8 cellular contexts compared by ENCODE assay signal in the genomic region with DNA sequence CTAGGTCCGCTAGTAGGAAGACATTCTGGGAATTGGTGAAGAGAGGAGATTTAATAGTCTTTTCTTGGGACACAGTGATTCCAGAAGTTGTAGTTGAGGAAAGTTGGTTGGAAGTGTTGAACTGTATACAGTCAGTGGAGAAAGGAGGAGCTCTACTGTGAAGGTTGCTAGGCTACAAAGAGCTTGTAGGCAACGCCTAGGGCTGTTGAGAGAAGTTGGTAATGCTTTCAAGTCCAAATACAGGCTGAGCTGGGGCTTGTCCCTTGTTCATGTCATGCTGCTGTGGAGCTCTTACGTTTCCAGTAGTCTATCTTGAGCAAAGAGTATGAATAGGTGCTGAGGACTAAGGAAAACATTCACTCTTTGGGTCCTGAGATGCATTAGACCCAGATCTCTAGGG. TPM values are rescaled to one million over a fixed set of nuclear protein-coding genes. Genes with fewer than 3 reads are reported as not detected.
DNase-seq lines count a peak whose midpoint lies in the region; ATAC-seq and TF ChIP-seq lines count a peak whose summit lies in the region.

No MANE protein-coding gene starts in this region.

- peaks cover 25% of the 10 kb centered on the region for H3K4me1 Mint-ChIP-seq in activated T-cell treated with anti-CD3 and anti-CD28 coated beads, Interleukin-2, amount 50 U/mL, for 72 hours (ENCODE audit: low read depth)
- peaks cover 21% of the 10 kb centered on the region for H3K4me1 Mint-ChIP-seq in activated CD4-positive, alpha-beta memory T cell treated with anti-CD3 and anti-CD28 coated beads for 36 hours (ENCODE audit: low read depth)

- no peaks in the 10 kb centered on the region for H3K9me3 Mint-ChIP-seq in activated T-cell treated with anti-CD3 and anti-CD28 coated beads, Interleukin-2, amount 50 U/mL, for 72 hours
- H3K9me3 Mint-ChIP-seq in activated CD4-positive, alpha-beta memory T cell treated with anti-CD3 and anti-CD28 coated beads for 36 hours, result no peaks in the 10 kb centered on the region

- POLR2A ChIA-PET in activated CD4-positive, alpha-beta memory T cell treated with anti-CD3 and anti-CD28 coated beads for 36 hours (lab: Charles Lee), result interaction anchor here (1.5 kb wide), 1 partner anchor 27 kb away, joined by 3 read pairs; no protein-coding TSS in a partner anchor

- WGBS in smooth muscle cell (ENCODE audit: low lambda C conversion rate), result 57% methylated on average over 3 of the region's 3 CpGs

- intact Hi-C loops in activated CD4-positive, alpha-beta memory T cell treated with anti-CD3 and anti-CD28 coated beads for 36 hours (cut with micrococcal nuclease), result no loop called here
- intact Hi-C loops in left ventricle myocardium inferior (cut with micrococcal nuclease), result loop anchor here (10.0 kb wide), 1 partner anchor 80 kb away; a partner anchor contains a TSS

- peak overlapping the region; percentile 74 for H3K27ac Mint-ChIP-seq in activated T-cell treated with anti-CD3 and anti-CD28 coated beads, Interleukin-2, amount 50 U/mL, for 72 hours
- no peak overlapping the region for H3K27ac Mint-ChIP-seq in activated CD4-positive, alpha-beta memory T cell treated with anti-CD3 and anti-CD28 coated beads for 36 hours

- peaks cover 43% of the 10 kb centered on the region for H3K79me2 ChIP-seq in smooth muscle cell (ENCODE audit: low read depth)

- H3K9me3 ChIP-seq in left ventricle myocardium inferior (replicated peaks) (no peaks in the 10 kb centered on the region), smooth muscle cell (replicated peaks; ENCODE audit: low read depth) (no peaks in the 10 kb centered on the region)

- peaks cover 0 to 5% of the 10 kb centered on the region in 2 donors for H3K36me3 Mint-ChIP-seq in activated T-cell treated with anti-CD3 and anti-CD28 coated beads, Interleukin-2, amount 50 U/mL, for 72 hours (ENCODE audit: insufficient read depth in 2 of 2)
- H3K36me3 Mint-ChIP-seq in activated CD4-positive, alpha-beta memory T cell treated with anti-CD3 and anti-CD28 coated beads for 36 hours, result peaks cover 2% of the 10 kb centered on the region

- H3K27me3 Mint-ChIP-seq in activated T-cell treated with anti-CD3 and anti-CD28 coated beads, Interleukin-2, amount 50 U/mL, for 72 hours (ENCODE audit: low read depth), result peaks cover 4% of the 10 kb centered on the region
- H3K27me3 Mint-ChIP-seq in activated CD4-positive, alpha-beta memory T cell treated with anti-CD3 and anti-CD28 coated beads for 36 hours, result peaks cover 2% of the 10 kb centered on the region

- no peak for ATAC-seq in activated T-cell treated with anti-CD3 and anti-CD28 coated beads, Interleukin-2, amount 50 U/mL, for 72 hours (replicated peaks in 1 of 2)

- H4K20me1 ChIP-seq in smooth muscle cell (ENCODE audit: low read depth), result peaks cover 43% of the 10 kb centered on the region

- H3K27me3 ChIP-seq in left ventricle myocardium inferior (ENCODE audit: low read depth) (no peaks in the 10 kb centered on the region), smooth muscle cell (ENCODE audit: low read depth) (no peaks in the 10 kb centered on the region)

- H3K36me3 ChIP-seq in left ventricle myocardium inferior, result no peaks in the 10 kb centered on the region
- no peaks in the 10 kb centered on the region for H3K36me3 ChIP-seq in smooth muscle cell (ENCODE audit: low read depth)

- H2AFZ ChIP-seq in smooth muscle cell (ENCODE audit: low read depth), result no peak overlapping the region

- H3F3A ChIP-seq in smooth muscle cell (ENCODE audit: low read depth), result no peaks in the 10 kb centered on the region

- no peak for DNase-seq in activated T-cell treated with anti-CD3 and anti-CD28 coated beads, Interleukin-2, amount 50 U/mL, for 72 hours
- DNase-seq in activated T-cell treated with anti-CD3 and anti-CD28 coated beads, Interleukin-2, amount 50 U/mL, for 48 hours, result no peak
- no peak for DNase-seq in activated CD4-positive, alpha-beta memory T cell treated with anti-CD3 and anti-CD28 coated beads for 36 hours
- DNase-seq in left ventricle myocardium inferior, result no peak
- DNase-seq in smooth muscle cell (lab: John Stamatoyannopoulos, UW; ENCODE audit: unreplicated experiment), result no peak
- no peak for DNase-seq in SHP77 (lab: John Stamatoyannopoulos, UW)
- no peak for DNase-seq in occipital lobe (lab: John Stamatoyannopoulos, UW)
- no peak for DNase-seq in iPS-NIHi11 (ENCODE audit: low spot score)

- CTCF ChIA-PET in activated CD4-positive, alpha-beta memory T cell treated with anti-CD3 and anti-CD28 coated beads for 36 hours (lab: Charles Lee), result interaction anchor here (0.9 to 1.4 kb wide), 3 partner anchors 10 to 169 kb away, joined by 3 to 4 read pairs (median 4); no protein-coding TSS in a partner anchor

- peak overlapping the region; percentile 94 for H3K4me2 ChIP-seq in smooth muscle cell

- H3K4me1 ChIP-seq in left ventricle myocardium inferior (peaks cover 54% of the 10 kb centered on the region), smooth muscle cell (ENCODE audit: low read depth) (peaks cover 7% of the 10 kb centered on the region)

- no peak for TF ChIP-seq CTCF in left ventricle myocardium inferior (IDR thresholded peaks at IDR 0.05; ENCODE audit: borderline replicate concordance)
- no peak for TF ChIP-seq CTCF in smooth muscle cell (IDR thresholded peaks at IDR 0.05; ENCODE audit: borderline replicate concordance, insufficient read depth, poor library complexity, severe bottlenecking)

- peak overlapping the region; percentile 78 for H3K9ac ChIP-seq in smooth muscle cell (ENCODE audit: low read depth)

- peak overlapping the region; percentile 75 to 88 for H3K4me3 Mint-ChIP-seq in activated T-cell treated with anti-CD3 and anti-CD28 coated beads, Interleukin-2, amount 50 U/mL, for 72 hours
- H3K4me3 Mint-ChIP-seq in activated CD4-positive, alpha-beta memory T cell treated with anti-CD3 and anti-CD28 coated beads for 36 hours, result peak overlapping the region; percentile 79

- peak overlapping the region; percentile 76 for H3K4me3 ChIP-seq in left ventricle myocardium inferior
- peak overlapping the region; percentile 70 for H3K4me3 ChIP-seq in smooth muscle cell

- H3K27ac ChIP-seq in left ventricle myocardium inferior (replicated peaks) (peak overlapping the region; percentile 73), smooth muscle cell (ENCODE audit: low read depth) (peak overlapping the region; percentile 44)

RNA-seq across cellular contexts. Expression of a gene that starts 1.1 kb away (rescaled TPM):
- 10 to 100 TPM; 13.3 to 14.7 TPM for total RNA-seq in activated T-cell treated with anti-CD3 and anti-CD28 coated beads, Interleukin-2, amount 50 U/mL, for 72 hours
- 1 to 10 TPM; 6.0 to 6.7 TPM for total RNA-seq in activated CD4-positive, alpha-beta memory T cell treated with anti-CD3 and anti-CD28 coated beads for 36 hours
- 25.0 TPM for total RNA-seq in left ventricle myocardium inferior
- 16.0 and 16.6 TPM in 2 replicates for total RNA-seq in smooth muscle cell
- 8.3 and 9.6 TPM in 2 replicates for polyA plus RNA-seq in smooth muscle cell
- 62.2 TPM for total RNA-seq in occipital lobe
